28 cellular contexts compared by ENCODE assay signal in the genomic region with DNA sequence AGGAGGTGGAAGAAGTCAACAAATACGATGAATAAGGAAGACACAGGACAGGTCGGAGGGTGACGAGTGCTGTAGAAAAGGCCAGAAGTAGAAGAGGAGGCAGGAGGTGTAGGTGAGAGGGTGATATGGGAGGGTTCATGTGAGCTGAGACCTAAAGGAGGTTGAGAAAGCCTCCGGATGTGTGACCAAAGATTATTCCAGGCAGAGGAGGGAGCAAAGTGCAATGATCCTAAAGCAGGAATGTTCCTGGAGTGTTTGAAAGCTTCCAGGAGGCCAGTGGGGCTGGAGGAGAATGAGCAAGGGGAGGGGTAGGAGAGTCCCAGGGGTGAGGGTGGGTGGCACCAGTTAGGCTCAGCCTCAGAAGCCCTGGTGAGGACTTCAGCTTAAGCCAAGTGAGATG.
"Had no signal": no experiment of that assay in that cellular context is flagged by ENCODE, and none has a peak within 500 bp of the region (broad histone marks: within the 10 kb centered on the region; RNA-seq: fewer than 3 reads in every experiment).

No MANE protein-coding gene starts in this region.

- ATAC-seq: heart right ventricle; left cardiac atrium; left lung; lower lobe of right lung; naive thymus-derived CD4-positive, alpha-beta T cell; natural killer cell treated with Interleukin-12 subunit alpha and Interleukin-12 subunit beta and Interleukin-15 and Interleukin-18, amount 100 ng/mL, for 72 hours; pancreas; right cardiac atrium; stimulated activated memory B cell treated with anti-CD40 and anti-IgM and Interleukin-4, amounts not matched to agents 10 μg/mL and 1 μg/mL and 100 μg/mL, for 72 hours; stimulated activated naive CD8-positive, alpha-beta T cell treated with anti-CD3 and anti-CD28 coated beads, Interleukin-15, amount 100 ng/mL, for 72 hours; upper lobe of right lung had no signal

- H3K27ac Mint-ChIP-seq: mesothelial cell of epicardium; naive thymus-derived CD4-positive, alpha-beta T cell; natural killer cell treated with Interleukin-12 subunit alpha and Interleukin-12 subunit beta and Interleukin-15 and Interleukin-18, amount 100 ng/mL, for 72 hours; stimulated activated memory B cell treated with anti-CD40 and anti-IgM and Interleukin-4, amounts not matched to agents 10 μg/mL and 1 μg/mL and 100 μg/mL, for 72 hours; stimulated activated naive CD8-positive, alpha-beta T cell treated with anti-CD3 and anti-CD28 coated beads, Interleukin-15, amount 100 ng/mL, for 72 hours had no signal

- H3K4me1 Mint-ChIP-seq: mesothelial cell of epicardium; naive thymus-derived CD4-positive, alpha-beta T cell; stimulated activated memory B cell treated with anti-CD40 and anti-IgM and Interleukin-4, amounts not matched to agents 10 μg/mL and 1 μg/mL and 100 μg/mL, for 72 hours; stimulated activated naive CD8-positive, alpha-beta T cell treated with anti-CD3 and anti-CD28 coated beads, Interleukin-15, amount 100 ng/mL, for 72 hours had no signal

- H3K4me1 ChIP-seq: heart right ventricle, left lung, lower lobe of right lung, pancreas, prostate gland, sigmoid colon, upper lobe of right lung had no signal

- H3K9me3 Mint-ChIP-seq: mesothelial cell of epicardium; natural killer cell treated with Interleukin-12 subunit alpha and Interleukin-12 subunit beta and Interleukin-15 and Interleukin-18, amount 100 ng/mL, for 72 hours; stimulated activated memory B cell treated with anti-CD40 and anti-IgM and Interleukin-4, amounts not matched to agents 10 μg/mL and 1 μg/mL and 100 μg/mL, for 72 hours had no signal

- H3K27me3 Mint-ChIP-seq: stimulated activated memory B cell treated with anti-CD40 and anti-IgM and Interleukin-4, amounts not matched to agents 10 μg/mL and 1 μg/mL and 100 μg/mL, for 72 hours; stimulated activated naive CD8-positive, alpha-beta T cell treated with anti-CD3 and anti-CD28 coated beads, Interleukin-15, amount 100 ng/mL, for 72 hours had no signal

- H3K4me3 Mint-ChIP-seq: mesothelial cell of epicardium; naive thymus-derived CD4-positive, alpha-beta T cell; natural killer cell treated with Interleukin-12 subunit alpha and Interleukin-12 subunit beta and Interleukin-15 and Interleukin-18, amount 100 ng/mL, for 72 hours; stimulated activated memory B cell treated with anti-CD40 and anti-IgM and Interleukin-4, amounts not matched to agents 10 μg/mL and 1 μg/mL and 100 μg/mL, for 72 hours; stimulated activated naive CD8-positive, alpha-beta T cell treated with anti-CD3 and anti-CD28 coated beads, Interleukin-15, amount 100 ng/mL, for 72 hours had no signal

- H3K4me2 ChIP-seq: smooth muscle cell had no signal

- H3K4me3 ChIP-seq: heart right ventricle, left lung, lower lobe of right lung, pancreas, prostate gland, sigmoid colon, smooth muscle cell, tibial nerve, upper lobe of right lung had no signal

- H3K36me3 Mint-ChIP-seq: mesothelial cell of epicardium; naive thymus-derived CD4-positive, alpha-beta T cell; natural killer cell treated with Interleukin-12 subunit alpha and Interleukin-12 subunit beta and Interleukin-15 and Interleukin-18, amount 100 ng/mL, for 72 hours; stimulated activated memory B cell treated with anti-CD40 and anti-IgM and Interleukin-4, amounts not matched to agents 10 μg/mL and 1 μg/mL and 100 μg/mL, for 72 hours had no signal

- H3K27me3 ChIP-seq: heart right ventricle, left lung, pancreas, sigmoid colon, tibial nerve, upper lobe of right lung had no signal

- H3K36me3 ChIP-seq: heart right ventricle, left lung, lower lobe of right lung, pancreas, prostate gland, sigmoid colon, tibial nerve, upper lobe of right lung had no signal

- H3K9me3 ChIP-seq: heart right ventricle, left lung, lower lobe of right lung, pancreas, prostate gland, sigmoid colon, tibial nerve, upper lobe of right lung had no signal

- H3K27ac ChIP-seq: heart right ventricle, left lung, lower lobe of right lung, prostate gland, sigmoid colon, tibial nerve, upper lobe of right lung had no signal

- DNase-seq: heart right ventricle; hippocampal formation; kidney glomerular epithelial cell; left cardiac atrium; left lung; lower lobe of right lung; mammary epithelial cell; mesendoderm; naive thymus-derived CD4-positive, alpha-beta T cell; nucleus accumbens; pancreas; retina; right cardiac atrium; stimulated activated CD4-positive, alpha-beta T cell treated with anti-CD3 and anti-CD28 coated beads, Interleukin-1b, Interleukin-23, amount 100 ng/mL, for 48 hours; stimulated activated CD4-positive, alpha-beta T cell treated with anti-CD3 and anti-CD28 coated beads, Interleukin-2, amount 100 ng/mL, for 48 hours; stimulated activated CD4-positive, alpha-beta T cell treated with anti-CD3 and anti-CD28 coated beads, Interleukin-4, amount 100 ng/mL, for 4 hours; stimulated activated CD8-positive, alpha-beta memory T cell treated with anti-CD3 and anti-CD28 coated beads, Interleukin-4, amount 100 ng/mL, for 48 hours; stimulated activated naive CD4-positive, alpha-beta T cell treated with Interleukin-2 at 50 U/mL for 16 hours; stimulated activated naive CD8-positive, alpha-beta T cell treated with anti-CD3 and anti-CD28 coated beads, Interleukin-15, amount 100 ng/mL, for 72 hours; substantia nigra; upper lobe of right lung had no signal
